Comparison of ENCODE assay signal across 13 cellular contexts in the genomic region with DNA sequence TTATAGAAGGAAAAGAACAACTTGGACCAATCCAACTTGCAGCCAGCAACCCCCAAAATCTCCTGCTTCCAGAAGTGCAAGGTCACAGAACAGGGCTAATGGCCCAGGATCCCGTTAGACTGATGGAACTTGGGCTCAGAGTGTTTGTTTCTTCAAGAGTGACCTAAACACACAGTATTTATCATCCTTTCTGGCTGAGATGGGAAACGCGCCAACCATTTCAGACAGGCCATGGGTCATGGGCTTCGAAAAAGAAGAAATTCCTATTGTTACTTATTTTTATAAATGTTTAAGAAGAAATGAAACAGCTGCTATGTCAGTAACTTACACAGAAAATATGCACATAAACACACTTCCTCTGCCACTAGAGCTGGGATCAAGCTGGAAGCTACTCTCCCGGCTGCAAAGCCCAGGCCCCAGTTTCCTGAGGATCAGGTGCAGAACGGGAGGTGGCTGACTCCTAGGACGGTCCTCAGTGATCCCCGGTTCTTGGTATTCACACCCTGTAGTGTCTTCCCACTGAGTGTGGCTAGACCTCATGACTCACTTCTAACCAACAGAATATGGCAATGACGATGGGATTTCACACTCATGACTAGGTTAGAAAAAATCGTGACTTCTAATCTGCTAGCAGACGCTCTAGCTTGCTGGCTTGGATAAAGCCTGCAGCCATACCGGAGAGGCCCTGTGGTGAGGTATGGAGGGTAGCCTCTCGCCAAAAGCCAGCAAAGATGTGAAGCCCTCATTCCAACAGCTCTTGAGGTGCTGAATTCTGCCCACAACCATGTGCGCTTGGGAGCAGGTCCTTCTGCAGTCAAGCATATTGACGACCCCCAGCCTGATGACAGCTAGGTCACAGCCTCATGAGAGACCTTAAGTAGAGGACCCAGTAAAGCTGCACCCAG.
A peak's percentile ranks its signal among the peaks of the same experiment; 100 is the strongest.
DNase-seq lines count a peak whose midpoint lies in the region; ATAC-seq and TF ChIP-seq lines count a peak whose summit lies in the region.
"Had no signal": no experiment of that assay in that cellular context is flagged by ENCODE, and none has a peak within 500 bp of the region (broad histone marks: within the 10 kb centered on the region; RNA-seq: fewer than 3 reads in every experiment).

No MANE protein-coding gene starts in this region.

- H3K27me3 Mint-ChIP-seq in endodermal cell (ENCODE audit: insufficient read depth) (no peaks in the 10 kb centered on the region), nephron (ENCODE audit: low read depth) (peaks cover 19% of the 10 kb centered on the region)

- peaks cover 6% of the 10 kb centered on the region for H3K36me3 ChIP-seq in endodermal cell (ENCODE audit: control insufficient read depth, insufficient read depth, low read length)

- no peaks in the 10 kb centered on the region for H3K9me3 ChIP-seq in endodermal cell (ENCODE audit: control insufficient read depth, low read length)

- H3K36me3 Mint-ChIP-seq in endodermal cell (ENCODE audit: low read depth) (peaks cover 7% of the 10 kb centered on the region), nephron (ENCODE audit: low read depth) (peaks cover 12% of the 10 kb centered on the region)
- H3K36me3 Mint-ChIP-seq: activated naive CD8-positive, alpha-beta T cell treated with anti-CD3 and anti-CD28 coated beads, Interleukin-2, amount 10 ng/mL, durations not matched to agents 7 days and 5 days; CD4-positive, CD25-positive, alpha-beta regulatory T cell had no signal

- H3K27ac Mint-ChIP-seq in endodermal cell (no peak overlapping the region), nephron (peak overlapping the region; percentile 86 to 92 (median 89))
- H3K27ac Mint-ChIP-seq: activated CD4-positive, alpha-beta T cell treated with anti-CD3 and anti-CD28 coated beads for 36 hours; activated naive CD8-positive, alpha-beta T cell treated with anti-CD3 and anti-CD28 coated beads, Interleukin-2, amount 10 ng/mL, durations not matched to agents 7 days and 5 days; CD4-positive, CD25-positive, alpha-beta regulatory T cell; nephron progenitor cell had no signal

- H3K4me3 Mint-ChIP-seq in endodermal cell = no peak overlapping the region
- peak overlapping the region in 1 of 3 experiments; percentile 36 for H3K4me3 Mint-ChIP-seq in nephron
- H3K4me3 Mint-ChIP-seq: activated CD4-positive, alpha-beta T cell treated with anti-CD3 and anti-CD28 coated beads for 36 hours; activated naive CD8-positive, alpha-beta T cell treated with anti-CD3 and anti-CD28 coated beads, Interleukin-2, amount 10 ng/mL, durations not matched to agents 7 days and 5 days; CD4-positive, CD25-positive, alpha-beta regulatory T cell; nephron progenitor cell had no signal

- no peak for ATAC-seq in HG03280 (IDR thresholded peaks at IDR 0.05; ENCODE audit: unreplicated experiment)
- ATAC-seq: activated CD4-positive, alpha-beta T cell treated with anti-CD3 and anti-CD28 coated beads for 36 hours; GM12878 had no signal

- H3K4me1 Mint-ChIP-seq in endodermal cell = peaks cover 10% of the 10 kb centered on the region
- H3K4me1 Mint-ChIP-seq in nephron = peaks cover 57% of the 10 kb centered on the region

- H3K9me3 Mint-ChIP-seq in endodermal cell (no peaks in the 10 kb centered on the region), nephron (no peaks in the 10 kb centered on the region)
- H3K9me3 Mint-ChIP-seq: activated naive CD8-positive, alpha-beta T cell treated with anti-CD3 and anti-CD28 coated beads, Interleukin-2, amount 10 ng/mL, durations not matched to agents 7 days and 5 days; CD4-positive, CD25-positive, alpha-beta regulatory T cell; nephron progenitor cell had no signal

- no peak overlapping the region for H3K27ac ChIP-seq in endodermal cell (ENCODE audit: low read depth, low read length)

- TF ChIP-seq CTCF in endodermal cell (conservative IDR thresholded peaks at IDR 0.05) (no peak), nephron (IDR thresholded peaks at IDR 0.05; ENCODE audit: unreplicated experiment in 3 of 3) (no peak)

- WGBS in endodermal cell (ENCODE audit: insufficient coverage in 1 of 2, insufficient read length in 1 of 2), 2 experiments = 83 to 84% methylated on average over 8 to 12 of the region's 15 CpGs

- DNase-seq in AG08396 (ENCODE audit: low spot score) (peak; percentile 88), MV-4-11 (lab: John Stamatoyannopoulos, UW) (peak; percentile 69), endodermal cell (peak; percentile 69), anterior cingulate cortex (lab: John Stamatoyannopoulos, UW) (no peak), DMS153 treated with DMSO at 0.1 percent for 48 hours (lab: John Stamatoyannopoulos, UW; ENCODE audit: unreplicated experiment) (no peak)
- no peak for DNase-seq in activated CD8-positive, alpha-beta memory T cell treated with anti-CD3 and anti-CD28 coated beads, Interleukin-2, amount 50 U/mL, for 4 hours
- DNase-seq: activated CD4-positive, alpha-beta T cell treated with anti-CD3 and anti-CD28 coated beads for 36 hours; activated naive CD8-positive, alpha-beta T cell treated with anti-CD3 and anti-CD28 coated beads, Interleukin-2, amount 10 ng/mL, durations not matched to agents 7 days and 5 days; CD4-positive, CD25-positive, alpha-beta regulatory T cell; nephron progenitor cell had no signal

- H3K4me3 ChIP-seq in endodermal cell (ENCODE audit: low read length) = no peak overlapping the region
- H3K4me3 ChIP-seq: GM12878 had no signal

- H3K27me3 ChIP-seq in endodermal cell (ENCODE audit: control insufficient read depth, insufficient read depth, low read length, poor library complexity, severe bottlenecking) = no peaks in the 10 kb centered on the region

- H3K9ac ChIP-seq in endodermal cell (ENCODE audit: extremely low read depth, low read length, poor library complexity, severe bottlenecking) = no peak overlapping the region

- H3K4me1 ChIP-seq in endodermal cell (ENCODE audit: control insufficient read depth, insufficient read depth, low read length) = no peaks in the 10 kb centered on the region

Comparison
In these comparisons a context has a peak if more than half of its experiments do, and no peak if none do; other contexts are left out.
1. DNase-seq: peak in AG08396 (single experiment), MV-4-11 (single experiment) and endodermal cell (single experiment); none in activated CD8-positive, alpha-beta memory T cell treated with anti-CD3 and anti-CD28 coated beads, Interleukin-2, amount 50 U/mL, for 4 hours (single experiment), anterior cingulate cortex (0 of 58) and DMS153 treated with DMSO at 0.1 percent for 48 hours (single experiment).